Comparison of ENCODE assay signal across 9 cellular contexts in the genomic region with DNA sequence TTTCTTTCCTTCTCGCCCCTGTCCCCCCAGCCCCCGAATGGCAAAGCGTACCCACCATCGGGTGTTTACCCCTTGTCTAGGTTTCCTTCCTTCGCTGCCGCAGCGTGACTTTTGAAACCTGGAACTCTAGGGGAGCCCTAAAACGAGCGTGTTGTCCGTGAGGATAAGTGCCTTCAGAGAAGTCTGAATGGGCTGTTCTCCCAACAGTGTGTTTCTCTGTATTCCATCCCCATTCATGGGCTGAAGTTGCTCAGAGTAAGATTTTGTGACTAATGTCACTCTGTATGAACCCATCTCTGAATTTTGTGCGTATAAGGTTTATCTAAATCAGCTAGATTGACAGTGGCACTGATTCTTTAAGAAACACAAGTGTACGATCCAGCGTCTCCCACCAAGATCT. TPM values are rescaled to one million over a fixed set of nuclear protein-coding genes. Genes with fewer than 3 reads are reported as not detected.
DNase-seq lines count a peak whose midpoint lies in the region; ATAC-seq and TF ChIP-seq lines count a peak whose summit lies in the region.
"Had no signal": no experiment of that assay in that cellular context is flagged by ENCODE, and none has a peak within 500 bp of the region (broad histone marks: within the 10 kb centered on the region; RNA-seq: fewer than 3 reads in every experiment).

No MANE protein-coding gene starts in this region.

- no peak overlapping the region for H4K8ac ChIP-seq in mesendoderm (ENCODE audit: low read depth, low read length)

- peaks cover 2% of the 10 kb centered on the region for H3K9me3 ChIP-seq in mammary epithelial cell (replicated peaks; ENCODE audit: insufficient read depth, low read length)

- BruUV-seq in mammary epithelial cell (replicated peaks; lab: Mats Ljungman, UMichigan) = no TSS peak

- CTCF ChIA-PET in mammary epithelial cell (lab: Charles Lee; ENCODE audit: low non-redundant PET) = no interaction called here

- peaks cover 19% of the 10 kb centered on the region for H3K9me3 Mint-ChIP-seq in activated naive CD4-positive, alpha-beta T cell treated with anti-CD3 and anti-CD28 coated beads, Interleukin-2, amount 50 U/mL, for 24 hours

- no peaks in the 10 kb centered on the region for H3K79me1 ChIP-seq in mesendoderm (ENCODE audit: low read length)

- peak overlapping the region; percentile 61 to 93 (median 63) for H3K4me3 ChIP-seq in mammary epithelial cell (replicated peaks in 1 of 3; ENCODE audit: insufficient read depth in 1 of 3, low read depth in 2 of 3, low read length in 3 of 3)
- no peak overlapping the region for H3K4me3 ChIP-seq in mesendoderm (ENCODE audit: low read length)
- H3K4me3 ChIP-seq in urinary bladder (ENCODE audit: low read depth, low read length) = peak overlapping the region; percentile 88

- 7% methylated on average over 9 of the region's 13 CpGs for WGBS in mammary epithelial cell (ENCODE audit: low coverage, missing lambda C conversion rate)
- no CpG with 5 or more reads among the region's 13 CpGs for WGBS in mesendoderm (ENCODE audit: extremely low coverage, insufficient coverage, low lambda C conversion rate)
- 5% methylated on average over 13 of the region's 13 CpGs for WGBS in urinary bladder

- H3K36me3 Mint-ChIP-seq in activated naive CD4-positive, alpha-beta T cell treated with anti-CD3 and anti-CD28 coated beads, Interleukin-2, amount 50 U/mL, for 24 hours = peaks cover 7% of the 10 kb centered on the region

- H3K27ac ChIP-seq in mammary epithelial cell (ENCODE audit: insufficient read depth, low read depth, low read length) (no peak overlapping the region), mesendoderm (ENCODE audit: low read depth, low read length) (no peak overlapping the region), urinary bladder (ENCODE audit: low read depth) (no peak overlapping the region)

- no peak overlapping the region for H2AK5ac ChIP-seq in mesendoderm (ENCODE audit: low read length)

- in situ Hi-C loops in mammary epithelial cell (cut with MboI; ENCODE audit: low sequenced_read_pairs in 2 of 2) = no loop called here

- H3K4me1 ChIP-seq in mammary epithelial cell (ENCODE audit: insufficient read depth, low read length) (peaks cover 7% of the 10 kb centered on the region), mesendoderm (ENCODE audit: control insufficient read depth, low read depth, low read length) (no peaks in the 10 kb centered on the region), urinary bladder (ENCODE audit: insufficient read depth) (no peaks in the 10 kb centered on the region)

- H3K4me1 Mint-ChIP-seq in activated naive CD4-positive, alpha-beta T cell treated with anti-CD3 and anti-CD28 coated beads, Interleukin-2, amount 50 U/mL, for 24 hours = peaks cover 7% of the 10 kb centered on the region

- H3K36me3 ChIP-seq in mammary epithelial cell (ENCODE audit: insufficient read depth, low read length) = no peaks in the 10 kb centered on the region
- no peaks in the 10 kb centered on the region for H3K36me3 ChIP-seq in mesendoderm (ENCODE audit: control insufficient read depth, insufficient read depth, low read length)
- H3K36me3 ChIP-seq in urinary bladder (ENCODE audit: insufficient read depth) = no peaks in the 10 kb centered on the region

- intact Hi-C loops in mammary epithelial cell (cut with micrococcal nuclease) = no loop called here

- peak overlapping the region; percentile 97 for H2AFZ ChIP-seq in mammary epithelial cell (ENCODE audit: low read depth, low read length)

- dilution Hi-C loops in mammary epithelial cell (cut with HindIII; ENCODE audit: low sequenced_read_pairs) = no loop called here

- H4K5ac ChIP-seq in mesendoderm (ENCODE audit: low read length) = no peak overlapping the region

- H3K23ac ChIP-seq in mesendoderm (ENCODE audit: low read length) = no peak overlapping the region

- H3K4ac ChIP-seq in mesendoderm (ENCODE audit: low read depth, low read length) = no peak overlapping the region

- no peak for TF ChIP-seq CTCF in mammary epithelial cell (conservative IDR thresholded peaks at IDR 0.05 in 1 of 2, IDR thresholded peaks at IDR 0.05 in 1 of 2; ENCODE audit: extremely low read depth in 1 of 2, insufficient read depth in 1 of 2, low read depth in 1 of 2, low read length in 2 of 2)

- no peak overlapping the region for H3K27ac Mint-ChIP-seq in activated naive CD4-positive, alpha-beta T cell treated with anti-CD3 and anti-CD28 coated beads, Interleukin-2, amount 50 U/mL, for 24 hours

- H3K9ac ChIP-seq in mammary epithelial cell (ENCODE audit: insufficient read depth, low read length) (no peak overlapping the region), mesendoderm (ENCODE audit: low read length) (peak overlapping the region; percentile 7)

- H3K27me3 Mint-ChIP-seq in activated naive CD4-positive, alpha-beta T cell treated with anti-CD3 and anti-CD28 coated beads, Interleukin-2, amount 50 U/mL, for 24 hours = peaks cover 33% of the 10 kb centered on the region

- no peaks in the 10 kb centered on the region for H4K20me1 ChIP-seq in mammary epithelial cell (ENCODE audit: insufficient read depth, low read length)

- H3K4me2 ChIP-seq in mammary epithelial cell (ENCODE audit: insufficient read depth, low read depth, low read length) (peak overlapping the region; percentile 98), mesendoderm (ENCODE audit: low read length) (peak overlapping the region; percentile 61)

- H3K27me3 ChIP-seq in mammary epithelial cell (ENCODE audit: insufficient read depth, low read length) (no peaks in the 10 kb centered on the region), mesendoderm (ENCODE audit: insufficient read depth, low read length, poor library complexity) (no peaks in the 10 kb centered on the region)

- peak overlapping the region; percentile 71 for H3K56ac ChIP-seq in mesendoderm (ENCODE audit: low read length)

- no peak for ATAC-seq in HG02973 (IDR thresholded peaks at IDR 0.05; ENCODE audit: unreplicated experiment)

- no peak overlapping the region for H2BK120ac ChIP-seq in mesendoderm (ENCODE audit: low read depth, low read length)

- H3K4me3 Mint-ChIP-seq in activated naive CD4-positive, alpha-beta T cell treated with anti-CD3 and anti-CD28 coated beads, Interleukin-2, amount 50 U/mL, for 24 hours = peak overlapping the region; percentile 43

- H3K18ac ChIP-seq in mesendoderm (ENCODE audit: low read length) = no peak overlapping the region

- no peak for DNase-seq in activated naive CD4-positive, alpha-beta T cell (lab: John Stamatoyannopoulos, UW)
- DNase-seq in mammary epithelial cell (no peak), mesendoderm (peak; percentile 5), SIG-M5 (lab: John Stamatoyannopoulos, UW) (no peak)
- no peak for DNase-seq in stimulated activated CD4-positive, alpha-beta T cell treated with anti-CD3 and anti-CD28 coated beads, Interleukin-4, amount 100 ng/mL, for 1 hour
- DNase-seq: DMS79 treated with DMSO at 0.1 percent for 48 hours had no signal

- H3K79me2 ChIP-seq in mammary epithelial cell (ENCODE audit: insufficient read depth, low read length) = no peaks in the 10 kb centered on the region
- no peaks in the 10 kb centered on the region for H3K79me2 ChIP-seq in mesendoderm (ENCODE audit: control insufficient read depth, insufficient read depth, low read length)

- no peak overlapping the region for H2BK5ac ChIP-seq in mesendoderm (ENCODE audit: low read length)

- H2BK15ac ChIP-seq in mesendoderm (replicated peaks; ENCODE audit: low read depth) = no peak overlapping the region

RNA-seq across cellular contexts. Expression of gene MACROD2, which starts 0.9 kb away (rescaled TPM):
- 1 to 10 TPM; 1.4 to 3.2 TPM for total RNA-seq in mammary epithelial cell
- polyA plus RNA-seq in mammary epithelial cell = 0.32 TPM
- polyA minus RNA-seq in mammary epithelial cell = not detected
- polyA plus RNA-seq in mesendoderm (2013, experiment 1 of 2) = 0.79 TPM
- 0.67 TPM for polyA plus RNA-seq in mesendoderm (2013, experiment 2 of 2)
- 28.2 TPM for total RNA-seq in urinary bladder
- polyA plus RNA-seq in urinary bladder = 3.0 TPM

RNA-seq across cellular contexts. Expression of gene SEL1L2, which starts 5.9 kb away (rescaled TPM):
- total RNA-seq in mammary epithelial cell (not detected), urinary bladder (1.9 TPM)
- polyA plus RNA-seq in mammary epithelial cell (not detected), urinary bladder (0.38 TPM)
- polyA minus RNA-seq in mammary epithelial cell = not detected
- not detected for polyA plus RNA-seq in mesendoderm (2013, experiment 1 of 2)
- polyA plus RNA-seq in mesendoderm (2013, experiment 2 of 2) = not detected
